Comparison of ENCODE assay signal across 9 cellular contexts in the genomic region with DNA sequence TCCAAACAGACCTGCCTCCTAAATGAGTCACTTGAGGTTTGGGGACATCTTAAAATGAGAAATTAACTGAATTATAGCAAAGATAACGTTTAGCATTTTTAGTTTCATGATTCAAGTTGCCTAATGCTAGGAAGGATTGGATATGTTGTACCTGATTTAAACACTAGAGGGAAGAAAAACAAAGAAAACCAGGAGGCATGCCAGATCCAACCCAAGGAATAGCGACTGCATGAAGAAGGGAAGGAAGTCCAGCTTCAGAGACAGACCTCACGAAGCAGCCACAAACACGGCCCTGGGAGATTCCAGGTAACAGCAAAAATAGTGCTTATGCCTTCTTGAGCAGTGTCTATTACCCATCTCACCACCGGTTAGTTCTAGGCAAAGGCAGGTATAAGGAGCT.
DNase-seq lines count a peak whose midpoint lies in the region; ATAC-seq and TF ChIP-seq lines count a peak whose summit lies in the region.
"Had no signal": no experiment of that assay in that cellular context is flagged by ENCODE, and none has a peak within 500 bp of the region (broad histone marks: within the 10 kb centered on the region; RNA-seq: fewer than 3 reads in every experiment).

No MANE protein-coding gene starts in this region.

- no peak overlapping the region for H3K14ac ChIP-seq in neuronal stem cell (ENCODE audit: low read length)

- H3K9ac ChIP-seq in neuronal stem cell (ENCODE audit: low read depth, low read length, poor library complexity) = no peak overlapping the region

- H3K9me3 ChIP-seq in thoracic aorta = no peaks in the 10 kb centered on the region
- no peaks in the 10 kb centered on the region for H3K9me3 ChIP-seq in neuronal stem cell (replicated peaks in 1 of 2; ENCODE audit: control insufficient read depth in 2 of 2, insufficient read depth in 1 of 2, low read depth in 1 of 2, low read length in 2 of 2)

- H3K27ac ChIP-seq in thoracic aorta (no peak overlapping the region), neuronal stem cell (replicated peaks; ENCODE audit: low read length) (no peak overlapping the region)

- no peak overlapping the region for H2BK5ac ChIP-seq in neuronal stem cell (ENCODE audit: low read length)

- H3K4me2 ChIP-seq in neuronal stem cell (ENCODE audit: insufficient read depth, low read length, poor library complexity, severe bottlenecking) = no peak overlapping the region

- H4K8ac ChIP-seq in neuronal stem cell (ENCODE audit: low read depth, low read length) = no peak overlapping the region

- H2BK15ac ChIP-seq in neuronal stem cell (ENCODE audit: low read length) = no peak overlapping the region

- no peak overlapping the region for H2BK12ac ChIP-seq in neuronal stem cell (ENCODE audit: low read length)

- ATAC-seq in SK-N-SH treated with all-trans-retinoic acid at 6 μM for 48 hours = peak; percentile 83
- ATAC-seq in left cardiac atrium = peak; percentile 38 to 50
- peak; percentile 34 for ATAC-seq in thoracic aorta (ENCODE audit: insufficient number of reproducible peaks, low FRiP score, low read depth)
- no peak for ATAC-seq in HG03135 (IDR thresholded peaks at IDR 0.05; ENCODE audit: unreplicated experiment)

- no peak overlapping the region for H3K18ac ChIP-seq in neuronal stem cell (ENCODE audit: low read length)

- no peak overlapping the region for H3K4me3 ChIP-seq in thoracic aorta
- H3K4me3 ChIP-seq in neuronal stem cell (ENCODE audit: low read length in 2 of 2) = no peak overlapping the region

- H3K36me3 ChIP-seq in thoracic aorta (no peaks in the 10 kb centered on the region), neuronal stem cell (replicated peaks in 1 of 2; ENCODE audit: control insufficient read depth in 2 of 2, insufficient read depth in 2 of 2, low read length in 2 of 2) (no peaks in the 10 kb centered on the region)

- H4K91ac ChIP-seq in neuronal stem cell (ENCODE audit: low read depth, low read length, poor library complexity) = no peak overlapping the region

- intact Hi-C loops in left cardiac atrium (cut with DNase I) = loop anchor here in 1 of 2 donors (5.0 kb wide), 1 partner anchor 591 kb away; a partner anchor contains a TSS

- DNase-seq in NCI-H1436 (lab: John Stamatoyannopoulos, UW) = peak; percentile 18
- DNase-seq in NCI-H1436 treated with DMSO at 0.1 percent for 48 hours (lab: John Stamatoyannopoulos, UW) = no peak
- no peak for DNase-seq in left cardiac atrium
- no peak for DNase-seq in thoracic aorta (ENCODE audit: low spot score)
- no peak for DNase-seq in neuronal stem cell (ENCODE audit: low spot score)
- no peak for DNase-seq in effector CD8-positive, alpha-beta T cell (lab: John Stamatoyannopoulos, UW)
- DNase-seq: activated CD4-positive, alpha-beta T cell treated with anti-CD3 and anti-CD28 coated beads, Interleukin-2, amount 50 U/mL, for 4 hours had no signal

- no peaks in the 10 kb centered on the region for H3K79me1 ChIP-seq in neuronal stem cell (ENCODE audit: low read depth, low read length)

- no peak overlapping the region for H3K23ac ChIP-seq in neuronal stem cell (ENCODE audit: low read depth, low read length, poor library complexity)

- no peaks in the 10 kb centered on the region for H3K4me1 ChIP-seq in thoracic aorta (ENCODE audit: control insufficient read depth in 1 of 2, low read depth in 2 of 2)
- no peaks in the 10 kb centered on the region for H3K4me1 ChIP-seq in neuronal stem cell (ENCODE audit: control insufficient read depth in 2 of 2, insufficient read depth in 1 of 2, low read depth in 1 of 2, low read length in 2 of 2)

- peak; percentile 63 for TF ChIP-seq CTCF in thoracic aorta (IDR thresholded peaks at IDR 0.05)

- H2AK5ac ChIP-seq in neuronal stem cell (ENCODE audit: low read depth, low read length) = no peak overlapping the region

- H2AFZ ChIP-seq in neuronal stem cell (ENCODE audit: low read length) = no peak overlapping the region

- H2BK120ac ChIP-seq in neuronal stem cell (ENCODE audit: low read depth, low read length) = no peak overlapping the region

- no CpG with 5 or more reads among the region's 5 CpGs for WGBS in neuronal stem cell (ENCODE audit: extremely low coverage in 2 of 2, insufficient read length in 2 of 2, insufficient replicate concordance in 1 of 2), 2 donors

- H3K27me3 ChIP-seq in thoracic aorta (replicated peaks; ENCODE audit: insufficient read depth) = no peaks in the 10 kb centered on the region
- H3K27me3 ChIP-seq in neuronal stem cell (ENCODE audit: control insufficient read depth in 3 of 3, insufficient read depth in 3 of 3, low read depth in 1 of 3, low read length in 3 of 3) = no peaks in the 10 kb centered on the region

- no peak overlapping the region for H3K4ac ChIP-seq in neuronal stem cell (ENCODE audit: low read length)

TF ChIP-seq in SK-N-SH treated with all-trans-retinoic acid at 6 μM for 48 hours, 23 proteins besides CTCF, POLR2A, EP300 and RAD21:
- TF ChIP-seq ISL1 (CRISPR knock-in tag; IDR thresholded peaks at IDR 0.05) = 0 out of 2 replicates have a peak, but pooled peaks have one; percentile 16
- no peak for TF ChIP-seq ARNTL (CRISPR knock-in tag; IDR thresholded peaks at IDR 0.05; ENCODE audit: borderline replicate concordance, low read depth)
- no peak for TF ChIP-seq PPARA (CRISPR knock-in tag; IDR thresholded peaks at IDR 0.05; ENCODE audit: borderline replicate concordance)
TF ChIP-seq in SK-N-SH treated with all-trans-retinoic acid at 6 μM for 48 hours: peak in this region for 1.
